In genomic region chr17:7484964-7485377, GRCh38 we compare ENCODE assay signal across 8 cellular contexts. TPM values are rescaled to one million over a fixed set of nuclear protein-coding genes. Genes with fewer than 3 reads are reported as not detected.
DNase-seq lines count a peak whose midpoint lies in the region; ATAC-seq and TF ChIP-seq lines count a peak whose summit lies in the region.

No MANE protein-coding gene starts in this region.

- H3K9me3 Mint-ChIP-seq in brain, result peaks cover 0 to 2% (median 0%) of the 10 kb centered on the region in 5 experiments

- H3K4me3 ChIP-seq in AG10803 (ENCODE audit: low read length) (peak overlapping the region; percentile 89), muscle layer of colon (ENCODE audit: low read depth in 1 of 2, low read length in 2 of 2) (peak overlapping the region; percentile 36 to 71)

- H3K27me3 ChIP-seq in muscle layer of colon (ENCODE audit: control insufficient read depth in 1 of 2, insufficient read depth in 2 of 2, low read length in 2 of 2), result no peaks in the 10 kb centered on the region

- peaks cover 10% of the 10 kb centered on the region for H3K27me3 Mint-ChIP-seq in brain

- H3K27ac Mint-ChIP-seq in brain, result peak overlapping the region; percentile 100

- no peak; the same call in 1 of the 2 replicates for TF ChIP-seq CTCF in AG10803 (conservative IDR thresholded peaks at IDR 0.05; ENCODE audit: low read length)
- TF ChIP-seq CTCF in brain (conservative IDR thresholded peaks at IDR 0.05), result no peak

- peak overlapping the region; percentile 58 for H3K9ac ChIP-seq in muscle layer of colon (ENCODE audit: low read length)

- no peaks in the 10 kb centered on the region for H3K36me3 ChIP-seq in muscle layer of colon (ENCODE audit: insufficient read depth, low read length)

- peaks cover 90% of the 10 kb centered on the region for H3K4me1 Mint-ChIP-seq in brain

- no peaks in the 10 kb centered on the region for H3K9me3 ChIP-seq in muscle layer of colon (ENCODE audit: low read length)

- H3K27ac ChIP-seq in muscle layer of colon (ENCODE audit: low read depth, low read length), result peak overlapping the region; percentile 83

- peak; percentile 8 for ATAC-seq in HG03175 (IDR thresholded peaks at IDR 0.05; ENCODE audit: unreplicated experiment)
- ATAC-seq in HG03469 (IDR thresholded peaks at IDR 0.05; ENCODE audit: unreplicated experiment), result no peak

- DNase-seq in AG10803 (ENCODE audit: low read depth), result no peak
- no peak for DNase-seq in stimulated activated CD4-positive, alpha-beta T cell treated with anti-CD3 and anti-CD28 coated beads, Interleukin-1b, Interleukin-23, amount 100 ng/mL, for 48 hours
- no peak for DNase-seq in NCI-H226
- no peak for DNase-seq in cerebellum (ENCODE audit: low spot score)

- peaks cover 37% of the 10 kb centered on the region for H3K4me1 ChIP-seq in muscle layer of colon (ENCODE audit: insufficient read depth, low read length)

- peak overlapping the region; percentile 95 to 100 (median 98) for H3K4me3 Mint-ChIP-seq in brain

- H3K36me3 Mint-ChIP-seq in brain, result peaks cover 45% of the 10 kb centered on the region

RNA-seq across cellular contexts. Expression of gene POLR2A, which starts 0.8 kb away (rescaled TPM):
- 107 TPM for polyA plus RNA-seq in brain (ENCODE audit: insufficient read depth, low read depth, low replicate concordance)
- total RNA-seq in cerebellum, result 79.8 TPM

RNA-seq across cellular contexts. Expression of gene SLC35G6, which starts 3.7 kb away (rescaled TPM):
- polyA plus RNA-seq in brain (ENCODE audit: insufficient read depth, low read depth, low replicate concordance), result not detected
- not detected for total RNA-seq in cerebellum

RNA-seq across cellular contexts. Expression of gene ZBTB4, which starts 5.5 kb away (rescaled TPM):
- polyA plus RNA-seq in brain (ENCODE audit: insufficient read depth, low read depth, low replicate concordance), result 60.4 TPM
- total RNA-seq in cerebellum, result 17.1 TPM

RNA-seq across cellular contexts. Expression of gene CHRNB1, which starts 40.1 kb away (rescaled TPM):
- polyA plus RNA-seq in brain (ENCODE audit: insufficient read depth, low read depth, low replicate concordance), result 17.7 TPM
- total RNA-seq in cerebellum, result 12.5 TPM

RNA-seq across cellular contexts. Expression of gene FGF11, which starts 45.7 kb away (rescaled TPM):
- polyA plus RNA-seq in brain (ENCODE audit: insufficient read depth, low read depth, low replicate concordance), result 6.6 TPM
- 7.3 TPM for total RNA-seq in cerebellum
